In the genomic region with DNA sequence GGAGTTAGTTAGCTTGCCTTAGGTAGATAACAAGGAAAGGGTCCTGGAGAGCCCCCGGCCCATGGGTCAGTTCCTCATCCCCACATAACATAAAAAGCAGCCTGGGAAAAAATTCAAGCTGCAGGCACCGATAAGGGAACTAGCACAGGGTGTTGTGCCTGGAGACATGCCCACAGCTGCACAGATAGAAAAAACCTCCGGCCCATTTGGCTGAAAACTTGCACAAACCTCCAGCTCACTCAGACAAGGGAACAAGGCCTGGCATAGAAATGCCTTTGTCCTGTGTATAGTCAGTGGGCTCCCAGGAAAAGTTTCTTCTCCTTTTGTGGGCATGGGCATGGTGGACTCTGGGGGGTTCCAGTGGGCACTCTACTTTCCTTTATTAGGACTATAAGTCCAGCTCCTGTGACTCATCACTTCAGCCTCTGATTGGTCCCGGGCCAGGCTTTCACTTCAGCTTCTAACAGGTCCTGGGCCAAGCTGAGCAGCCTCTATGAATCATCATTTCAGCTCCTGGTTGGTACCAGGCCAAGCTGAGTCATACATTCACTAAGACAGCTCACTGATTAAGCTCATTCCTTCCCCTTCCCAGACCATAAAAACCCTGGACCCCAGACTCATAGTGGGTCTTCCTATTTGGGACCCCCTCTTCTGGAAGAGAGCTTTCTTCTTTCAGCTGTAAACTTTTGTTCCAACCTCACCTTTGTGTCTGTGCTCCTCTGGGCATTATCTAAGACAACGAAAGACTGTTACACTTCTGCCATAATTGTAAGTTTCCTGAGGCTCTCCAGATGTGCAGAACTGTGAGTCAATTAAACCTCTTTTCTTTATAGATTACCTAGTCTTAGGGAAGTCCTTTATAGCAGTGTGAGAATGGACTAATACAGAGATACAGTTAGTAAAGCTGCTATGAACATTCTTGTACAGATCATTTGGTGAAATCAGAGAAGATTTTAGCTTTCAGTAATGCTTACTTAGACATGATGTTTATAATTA, we compare ENCODE assay signal across 9 cellular contexts.
DNase-seq lines count a peak whose midpoint lies in the region; ATAC-seq and TF ChIP-seq lines count a peak whose summit lies in the region.
"Had no signal": no experiment of that assay in that cellular context is flagged by ENCODE, and none has a peak within 500 bp of the region (broad histone marks: within the 10 kb centered on the region; RNA-seq: fewer than 3 reads in every experiment).

No MANE protein-coding gene starts in this region.

- POLR2A ChIA-PET in SK-N-SH (lab: Yijun Ruan, JAX) = no interaction called here

- H3K9ac ChIP-seq in SK-N-SH = no peak overlapping the region; the same call in 1 of the 2 replicates

- H3K36me3 ChIP-seq in SK-N-SH (replicated peaks in 1 of 2; ENCODE audit: control insufficient read depth in 1 of 2, insufficient read depth in 2 of 2, low read length in 1 of 2) (no peaks in the 10 kb centered on the region), sigmoid colon (no peaks in the 10 kb centered on the region), H7 (replicated peaks; ENCODE audit: control insufficient read depth, insufficient read depth, low read length) (no peaks in the 10 kb centered on the region)

- H3K27me3 ChIP-seq in SK-N-SH (ENCODE audit: insufficient read depth) (no peaks in the 10 kb centered on the region), sigmoid colon (no peaks in the 10 kb centered on the region), H7 (ENCODE audit: control insufficient read depth, insufficient read depth, low read length) (no peaks in the 10 kb centered on the region)

- no peaks in the 10 kb centered on the region for H4K20me1 ChIP-seq in SK-N-SH (ENCODE audit: insufficient read depth)

- intact Hi-C loops in Right ventricle myocardium inferior (cut with DNase I) = no loop called here
- intact Hi-C loops in sigmoid colon (cut with DNase I) = no loop called here

- H3K79me2 ChIP-seq in SK-N-SH (ENCODE audit: insufficient read depth) = no peaks in the 10 kb centered on the region

- TF ChIP-seq POLR2A in sigmoid colon (IDR thresholded peaks at IDR 0.05) = no peak

- peaks cover 21% of the 10 kb centered on the region for H3F3A ChIP-seq in SK-N-SH (replicated peaks; ENCODE audit: insufficient read depth)

- TF ChIP-seq CTCF in SK-N-SH (IDR thresholded peaks at IDR 0.05) (no peak), sigmoid colon (IDR thresholded peaks at IDR 0.05) (no peak)

- peak overlapping the region; percentile 58 to 92 for H3K27ac ChIP-seq in SK-N-SH (ENCODE audit: low read depth in 2 of 2, low read length in 1 of 2)
- peak overlapping the region; percentile 72 to 82 (median 78) for H3K27ac ChIP-seq in sigmoid colon

- H2AFZ ChIP-seq in SK-N-SH (ENCODE audit: low read depth) = no peak overlapping the region; the same call in 1 of the 2 replicates

- DNase-seq in GM04503 (ENCODE audit: low read depth) (peak; percentile 91), SK-N-SH (peak; percentile 4), Right ventricle myocardium inferior (ENCODE audit: missing footprints) (peak; percentile 75), sigmoid colon (peak; percentile 94), mesenteric fat pad (ENCODE audit: low spot score) (no peak), cerebellar cortex (ENCODE audit: low spot score) (no peak), NCI-H82 treated with DMSO at 0.1 percent for 48 hours (lab: John Stamatoyannopoulos, UW; ENCODE audit: unreplicated experiment) (no peak), H7 (no peak)
- DNase-seq: activated CD4-positive, alpha-beta T cell treated with anti-CD3 and anti-CD28 coated beads, Interleukin-2, amount 50 U/mL, for 48 hours had no signal

- H3K4me3 ChIP-seq in SK-N-SH (ENCODE audit: low read depth in 2 of 2, low read length in 1 of 2) (peak overlapping the region in 1 of 2 experiments; percentile 28; a peak in 1 of 4 replicates), sigmoid colon (no peak overlapping the region), H7 (ENCODE audit: insufficient read depth, low read depth, low read length) (no peak overlapping the region)

- H3K9me3 ChIP-seq in SK-N-SH (no peaks in the 10 kb centered on the region), sigmoid colon (peaks cover 0 to 4% (median 0%) of the 10 kb centered on the region in 4 donors)

- no peaks in the 10 kb centered on the region for H3K9me2 ChIP-seq in SK-N-SH

- TF ChIP-seq EP300 in SK-N-SH (IDR thresholded peaks at IDR 0.05; ENCODE audit: borderline replicate concordance in 1 of 2, low read depth in 1 of 2, low read length in 1 of 2) (peak in 1 of 2 experiments; percentile 88; a peak in 2 of 4 replicates), sigmoid colon (IDR thresholded peaks at IDR 0.05) (peak in 1 of 4 donors; percentile 3)

- TF ChIP-seq RAD21 in SK-N-SH (IDR thresholded peaks at IDR 0.05; ENCODE audit: low read length) = no peak

- peak; percentile 77 for ATAC-seq in Right ventricle myocardium inferior

- CTCF ChIA-PET in SK-N-SH (lab: Yijun Ruan, JAX) = interaction anchor here (1.2 kb wide), 1 partner anchor 16 kb away, joined by 3 read pairs; no protein-coding TSS in a partner anchor

- no peaks in the 10 kb centered on the region; a peak in 1 of 4 replicates for H3K4me1 ChIP-seq in SK-N-SH (ENCODE audit: control insufficient read depth in 1 of 2, insufficient read depth in 2 of 2, low read depth in 1 of 2, low read length in 1 of 2)
- H3K4me1 ChIP-seq in sigmoid colon = peaks cover 0 to 12% (median 9%) of the 10 kb centered on the region in 4 donors

- 32% methylated on average over 5 of the region's 5 CpGs for WGBS in SK-N-SH (ENCODE audit: low lambda C conversion rate)
- 71 to 80% methylated on average over 5 of the region's 5 CpGs for WGBS in sigmoid colon, 2 donors

- peak overlapping the region; percentile 60; the same call in 1 of the 2 replicates for H3K4me2 ChIP-seq in SK-N-SH

TF ChIP-seq in SK-N-SH, 30 proteins besides CTCF, POLR2A, EP300 and RAD21 (continues in another document):
- TF ChIP-seq TEAD4 (IDR thresholded peaks at IDR 0.05; ENCODE audit: borderline replicate concordance, insufficient read depth) (peak; percentile 85), FOSL2 (IDR thresholded peaks at IDR 0.05; ENCODE audit: borderline replicate concordance, low read depth) (peak; percentile 99), RFX5 (IDR thresholded peaks at IDR 0.05; ENCODE audit: low read length) (no peak), POLR2AphosphoS5 (IDR thresholded peaks at IDR 0.05; ENCODE audit: low read depth, low read length) (peak; percentile 74; the same call in 1 of the 2 replicates), USF1 (IDR thresholded peaks at IDR 0.05; ENCODE audit: borderline replicate concordance, low read depth) (no peak), REST (IDR thresholded peaks at IDR 0.05; ENCODE audit: low read depth, low read length) (no peak), FOXM1 (IDR thresholded peaks at IDR 0.05; ENCODE audit: low read depth) (peak; percentile 78; the same call in 1 of the 2 replicates), MEF2A (IDR thresholded peaks at IDR 0.05; ENCODE audit: borderline replicate concordance, low read depth) (no peak; the same call in 1 of the 2 replicates), RXRA (IDR thresholded peaks at IDR 0.05; ENCODE audit: borderline replicate concordance, low read depth) (peak; percentile 48; the same call in 1 of the 2 replicates), TCF12 (IDR thresholded peaks at IDR 0.05) (peak; percentile 89), EZH2phosphoT487 (IDR thresholded peaks at IDR 0.05; ENCODE audit: borderline replicate concordance, low read depth) (no peak)
- TF ChIP-seq, protein P1, sequence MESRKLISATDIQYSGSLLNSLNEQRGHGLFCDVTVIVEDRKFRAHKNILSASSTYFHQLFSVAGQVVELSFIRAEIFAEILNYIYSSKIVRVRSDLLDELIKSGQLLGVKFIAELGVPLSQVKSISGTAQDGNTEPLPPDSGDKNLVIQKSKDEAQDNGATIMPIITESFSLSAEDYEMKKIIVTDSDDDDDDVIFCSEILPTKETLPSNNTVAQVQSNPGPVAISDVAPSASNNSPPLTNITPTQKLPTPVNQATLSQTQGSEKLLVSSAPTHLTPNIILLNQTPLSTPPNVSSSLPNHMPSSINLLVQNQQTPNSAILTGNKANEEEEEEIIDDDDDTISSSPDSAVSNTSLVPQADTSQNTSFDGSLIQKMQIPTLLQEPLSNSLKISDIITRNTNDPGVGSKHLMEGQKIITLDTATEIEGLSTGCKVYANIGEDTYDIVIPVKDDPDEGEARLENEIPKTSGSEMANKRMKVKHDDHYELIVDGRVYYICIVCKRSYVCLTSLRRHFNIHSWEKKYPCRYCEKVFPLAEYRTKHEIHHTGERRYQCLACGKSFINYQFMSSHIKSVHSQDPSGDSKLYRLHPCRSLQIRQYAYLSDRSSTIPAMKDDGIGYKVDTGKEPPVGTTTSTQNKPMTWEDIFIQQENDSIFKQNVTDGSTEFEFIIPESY (IDR thresholded peaks at IDR 0.05; ENCODE audit: borderline replicate concordance, low read depth) = peak; percentile 71

Comparison
In these comparisons a context has a peak if more than half of its experiments do, and no peak if none do; other contexts are left out.
1. DNase-seq: peak in GM04503 (single experiment), SK-N-SH (single experiment), Right ventricle myocardium inferior (single experiment) and sigmoid colon (single experiment); none in mesenteric fat pad (single experiment), cerebellar cortex (single experiment), NCI-H82 treated with DMSO at 0.1 percent for 48 hours (single experiment) and H7 (single experiment).